Comparison of ENCODE assay signal across 2 cellular contexts in the genomic region with DNA sequence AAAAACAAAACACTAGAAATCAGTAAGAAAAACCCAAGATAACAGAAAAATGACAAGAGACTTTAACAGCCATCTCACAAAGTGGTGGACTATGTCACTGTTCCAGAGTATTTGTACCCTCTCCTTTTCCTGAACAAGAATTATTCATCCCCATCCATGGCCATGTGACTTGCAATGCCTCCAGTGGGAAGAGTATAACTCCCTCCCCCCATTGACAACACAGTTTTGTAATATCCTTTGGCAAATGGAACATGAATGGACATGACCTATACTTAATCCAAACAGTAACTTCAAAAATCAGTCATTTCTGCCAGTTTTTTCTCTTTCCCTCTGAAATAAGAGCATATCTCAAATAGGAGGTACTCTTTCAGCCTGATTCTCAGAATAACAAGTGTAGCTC.
TF ChIP-seq lines count a peak whose summit lies in the region.

No MANE protein-coding gene starts in this region.

TF ChIP-seq in HCT116, 20 proteins besides CTCF, POLR2A, EP300 and RAD21:
- no peak for TF ChIP-seq ZNF274 (IDR thresholded peaks at IDR 0.05; ENCODE audit: low read depth, low read length)
- TF ChIP-seq POLR2AphosphoS5 (IDR thresholded peaks at IDR 0.05; ENCODE audit: low read depth, low read length): no peak
- no peak for TF ChIP-seq TCF7L2 (IDR thresholded peaks at IDR 0.05; ENCODE audit: borderline replicate concordance, extremely low read depth, insufficient read depth, insufficient read length)
- no peak for TF ChIP-seq REST (IDR thresholded peaks at IDR 0.05; ENCODE audit: low read depth)
- TF ChIP-seq, protein P1, sequence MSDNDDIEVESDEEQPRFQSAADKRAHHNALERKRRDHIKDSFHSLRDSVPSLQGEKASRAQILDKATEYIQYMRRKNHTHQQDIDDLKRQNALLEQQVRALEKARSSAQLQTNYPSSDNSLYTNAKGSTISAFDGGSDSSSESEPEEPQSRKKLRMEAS (IDR thresholded peaks at IDR 0.05): no peak
- TF ChIP-seq ZBTB33 (IDR thresholded peaks at IDR 0.05; ENCODE audit: extremely low read depth, insufficient replicate concordance, low read length): no peak
- no peak for TF ChIP-seq EZH2phosphoT487 (IDR thresholded peaks at IDR 0.05; ENCODE audit: borderline replicate concordance)
- no peak for TF ChIP-seq ZFX (IDR thresholded peaks at IDR 0.05)
- no peak for TF ChIP-seq YY1 (IDR thresholded peaks at IDR 0.05; ENCODE audit: extremely low read depth, insufficient replicate concordance, low read depth, low read length)
- TF ChIP-seq SP1 (IDR thresholded peaks at IDR 0.05; ENCODE audit: low read depth): no peak
- no peak for TF ChIP-seq ELF1 (IDR thresholded peaks at IDR 0.05; ENCODE audit: borderline replicate concordance, low read depth)
- TF ChIP-seq EGR1 (IDR thresholded peaks at IDR 0.05; ENCODE audit: low read depth): no peak
- no peak for TF ChIP-seq CEBPB (IDR thresholded peaks at IDR 0.05; ENCODE audit: low read depth)
- TF ChIP-seq CBX3 (IDR thresholded peaks at IDR 0.05; ENCODE audit: low read depth): no peak
- TF ChIP-seq, protein P2, sequence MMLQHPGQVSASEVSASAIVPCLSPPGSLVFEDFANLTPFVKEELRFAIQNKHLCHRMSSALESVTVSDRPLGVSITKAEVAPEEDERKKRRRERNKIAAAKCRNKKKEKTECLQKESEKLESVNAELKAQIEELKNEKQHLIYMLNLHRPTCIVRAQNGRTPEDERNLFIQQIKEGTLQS (IDR thresholded peaks at IDR 0.05): no peak
- no peak for TF ChIP-seq SRF (IDR thresholded peaks at IDR 0.05; ENCODE audit: low read depth)
- no peak for TF ChIP-seq JUND (IDR thresholded peaks at IDR 0.05)

TF ChIP-seq in K562, 482 proteins besides CTCF, POLR2A, EP300 and RAD21:
- TF ChIP-seq GABPB1 (CRISPR knock-in tag; IDR thresholded peaks at IDR 0.05) (no peak), SAP30 (IDR thresholded peaks at IDR 0.05; ENCODE audit: borderline replicate concordance, insufficient read depth, low read depth, low read length, poor library complexity, severe bottlenecking) (no peak), HMG20B (CRISPR knock-in tag; IDR thresholded peaks at IDR 0.05) (no peak), ZNF695 (CRISPR knock-in tag; IDR thresholded peaks at IDR 0.05) (no peak), NCOA2 (IDR thresholded peaks at IDR 0.05; ENCODE audit: partially characterized antibody in 2 of 2) (no peak), EGR1 (conservative IDR thresholded peaks at IDR 0.05) (0 out of 2 replicates have a peak, but pooled peaks have one; percentile 8), SNIP1 (IDR thresholded peaks at IDR 0.05; ENCODE audit: low read depth) (no peak), ERF (CRISPR knock-in tag; IDR thresholded peaks at IDR 0.05) (no peak), CCNT2 (IDR thresholded peaks at IDR 0.05; ENCODE audit: borderline replicate concordance, extremely low read depth, insufficient read length, low read depth, low read length) (no peak), ZNF507 (tag; conservative IDR thresholded peaks at IDR 0.05) (no peak), SREBF2 (CRISPR knock-in tag; IDR thresholded peaks at IDR 0.05) (no peak), MAFG (tag; conservative IDR thresholded peaks at IDR 0.05) (no peak), SIN3A (IDR thresholded peaks at IDR 0.05; ENCODE audit: borderline replicate concordance in 2 of 2, control insufficient read depth in 1 of 2, low read depth in 2 of 2, low read length in 2 of 2) (no peak), HLTF (IDR thresholded peaks at IDR 0.05) (no peak), SRF (CRISPR knock-in tag; IDR thresholded peaks at IDR 0.05) (no peak), TFAM (CRISPR knock-in tag; conservative IDR thresholded peaks at IDR 0.05) (no peak), ZNF431 (CRISPR knock-in tag; IDR thresholded peaks at IDR 0.05) (no peak), MTA2 (IDR thresholded peaks at IDR 0.05; ENCODE audit: low read depth) (no peak), USF2 (CRISPR knock-in tag; IDR thresholded peaks at IDR 0.05) (peak; percentile 56), GTF2F1 (IDR thresholded peaks at IDR 0.05; ENCODE audit: low read depth, low read length) (no peak), SAFB2 (IDR thresholded peaks at IDR 0.05; ENCODE audit: borderline replicate concordance, low read depth, low read length, severe bottlenecking) (no peak), CHD4 (IDR thresholded peaks at IDR 0.05; ENCODE audit: insufficient read depth, insufficient replicate concordance, low read depth, low read length, poor library complexity, severe bottlenecking) (no peak), SIX5 (IDR thresholded peaks at IDR 0.05; ENCODE audit: borderline replicate concordance in 1 of 2, insufficient read depth in 1 of 2, low read depth in 1 of 2, low read length in 2 of 2) (no peak), TRIM28 (IDR thresholded peaks at IDR 0.05) (no peak), BCLAF1 (IDR thresholded peaks at IDR 0.05; ENCODE audit: borderline replicate concordance in 1 of 2, control insufficient read depth in 1 of 2, low read depth in 2 of 2, low read length in 1 of 2) (no peak), CBFA2T2 (conservative IDR thresholded peaks at IDR 0.05) (0 out of 2 replicates have a peak, but pooled peaks have one; percentile 7), ZNF707 (CRISPR knock-in tag; conservative IDR thresholded peaks at IDR 0.05) (no peak), GABPB2 (CRISPR knock-in tag; conservative IDR thresholded peaks at IDR 0.05) (no peak), BCOR (IDR thresholded peaks at IDR 0.05) (no peak), U2AF2 (optimal IDR thresholded peaks at IDR 0.05; ENCODE audit: low read depth, low read length) (no peak), RAD51 (IDR thresholded peaks at IDR 0.05; ENCODE audit: borderline replicate concordance, low read depth) (peak; percentile 28; the same call in 1 of the 2 replicates), HNRNPK (IDR thresholded peaks at IDR 0.05; ENCODE audit: low read depth, low read length, poor library complexity, severe bottlenecking) (no peak), MCM7 (IDR thresholded peaks at IDR 0.05) (no peak), RBBP5 (IDR thresholded peaks at IDR 0.05; ENCODE audit: borderline replicate concordance, insufficient read depth, low read length, poor library complexity, severe bottlenecking) (no peak)
- TF ChIP-seq, protein P3, sequence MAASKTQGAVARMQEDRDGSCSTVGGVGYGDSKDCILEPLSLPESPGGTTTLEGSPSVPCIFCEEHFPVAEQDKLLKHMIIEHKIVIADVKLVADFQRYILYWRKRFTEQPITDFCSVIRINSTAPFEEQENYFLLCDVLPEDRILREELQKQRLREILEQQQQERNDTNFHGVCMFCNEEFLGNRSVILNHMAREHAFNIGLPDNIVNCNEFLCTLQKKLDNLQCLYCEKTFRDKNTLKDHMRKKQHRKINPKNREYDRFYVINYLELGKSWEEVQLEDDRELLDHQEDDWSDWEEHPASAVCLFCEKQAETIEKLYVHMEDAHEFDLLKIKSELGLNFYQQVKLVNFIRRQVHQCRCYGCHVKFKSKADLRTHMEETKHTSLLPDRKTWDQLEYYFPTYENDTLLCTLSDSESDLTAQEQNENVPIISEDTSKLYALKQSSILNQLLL (CRISPR knock-in tag; IDR thresholded peaks at IDR 0.05; ENCODE audit: borderline replicate concordance): no peak
